ENCODE assay signal across 8 cellular contexts in the genomic region with DNA sequence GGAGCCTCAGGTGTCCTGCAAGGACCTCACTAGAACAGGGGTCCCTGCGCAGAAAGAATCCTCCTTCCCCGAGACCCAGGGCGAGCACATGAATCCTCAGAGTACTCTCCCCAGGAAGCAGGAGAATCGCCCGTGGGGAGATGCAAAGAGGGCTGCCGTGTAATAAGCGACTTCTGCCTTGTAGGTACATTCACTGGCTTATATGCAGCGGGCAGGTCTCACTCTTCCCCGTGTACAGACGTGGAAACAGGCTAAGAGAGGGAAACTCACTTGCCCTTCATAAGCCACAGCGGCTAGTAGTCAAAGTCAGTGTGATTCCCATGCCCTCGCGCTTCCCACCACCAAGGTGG. TPM values are rescaled to one million over a fixed set of nuclear protein-coding genes. Genes with fewer than 3 reads are reported as not detected.
A peak's percentile ranks its signal among the peaks of the same experiment; 100 is the strongest.
DNase-seq lines count a peak whose midpoint lies in the region; ATAC-seq, FAIRE-seq and TF ChIP-seq lines count a peak whose summit lies in the region.

No MANE protein-coding gene starts in this region.

- TF ChIP-seq POLR2A in GM12878 (IDR thresholded peaks at IDR 0.05; ENCODE audit: low read depth, low read length): no peak

- TF ChIP-seq EP300 in GM12878 (IDR thresholded peaks at IDR 0.05; ENCODE audit: borderline replicate concordance in 1 of 2, control insufficient read depth in 1 of 2, low read depth in 2 of 2, low read length in 2 of 2): no peak

- FAIRE-seq in GM12878 (lab: Jason Lieb, UNC): no peak

- no peaks in the 10 kb centered on the region for H3K9me3 ChIP-seq in GM12878 (replicated peaks; ENCODE audit: control insufficient read depth, insufficient read depth, low read length)

- H3K4me3 ChIP-seq in GM12864 (ENCODE audit: low read depth, low read length) (peak overlapping the region; percentile 95), GM12878 (peak overlapping the region; percentile 88)

- H3K27ac ChIP-seq in GM12878 (ENCODE audit: control insufficient read depth, insufficient read depth): peak overlapping the region; percentile 85

- H3K36me3 ChIP-seq in GM12878 (ENCODE audit: control insufficient read depth in 2 of 2, insufficient read depth in 2 of 2, low read length in 1 of 2): peaks cover 5 to 12% of the 10 kb centered on the region in 2 experiments; a peak in 3 of 4 replicates

- H2AFZ ChIP-seq in GM12878 (ENCODE audit: control insufficient read depth, low read depth, low read length): peak overlapping the region; percentile 48

- H3K27me3 ChIP-seq in GM12878 (replicated peaks in 1 of 2; ENCODE audit: control insufficient read depth in 2 of 2, insufficient read depth in 2 of 2, low read length in 1 of 2): no peaks in the 10 kb centered on the region

- TF ChIP-seq CTCF in GM12864 (IDR thresholded peaks at IDR 0.05; ENCODE audit: low read depth, low read length, missing control alignments): no peak
- no peak for TF ChIP-seq CTCF in GM12878 (IDR thresholded peaks at IDR 0.05 in 2 of 3, conservative IDR thresholded peaks at IDR 0.05 in 1 of 3; ENCODE audit: control insufficient read depth in 2 of 3, extremely low read depth in 1 of 3, insufficient read depth in 1 of 3, low read depth in 3 of 3, low read length in 3 of 3)

- H3K9ac ChIP-seq in GM12878 (ENCODE audit: control insufficient read depth, insufficient read depth, low read length): peak overlapping the region; percentile 89

- no peak for DNase-seq in GM12864 (ENCODE audit: low read depth)
- no peak for DNase-seq in GM12878 (ENCODE audit: low read depth, low spot score)
- DNase-seq in lung microvascular endothelial cell (ENCODE audit: low read depth in 2 of 2): peak; percentile 12 to 31
- DNase-seq in iPS-NIHi11 (ENCODE audit: low spot score): no peak
- no peak for DNase-seq in middle frontal gyrus (ENCODE audit: extremely low spot score, low spot score)
- no peak for DNase-seq in DMS79 (lab: John Stamatoyannopoulos, UW)

- peak overlapping the region; percentile 97 for H3K4me2 ChIP-seq in GM12878 (ENCODE audit: control insufficient read depth, insufficient read depth)

- no peaks in the 10 kb centered on the region for H4K20me1 ChIP-seq in GM12878 (ENCODE audit: control insufficient read depth, insufficient read depth)

- under 1% methylated on average over 13 of the region's 13 CpGs for WGBS in GM12878 (ENCODE audit: insufficient coverage, insufficient replicate concordance, low lambda C conversion rate, missing lambda C conversion rate)

- RAD21 ChIA-PET in GM12878 (lab: Charles Lee; ENCODE audit: unreplicated experiment): interaction anchor here (0.6 to 2.7 kb wide), 11 partner anchors 10 to 195 kb away, joined by 3 to 41 read pairs (median 6); no protein-coding TSS in a partner anchor

- H3K4me1 ChIP-seq in GM12878 (ENCODE audit: control insufficient read depth, insufficient read depth, low read length): peaks cover 14% of the 10 kb centered on the region

- ATAC-seq in HG03520 (IDR thresholded peaks at IDR 0.05; ENCODE audit: unreplicated experiment) (peak; percentile 10), GM12878 (peak; percentile 1), GM21619 (IDR thresholded peaks at IDR 0.05; ENCODE audit: unreplicated experiment) (no peak)

- BruUV-seq in GM12878 (replicated peaks; lab: Mats Ljungman, UMichigan): no TSS peak

- H3K79me2 ChIP-seq in GM12878 (ENCODE audit: control insufficient read depth, insufficient read depth, low read length): peaks cover 31% of the 10 kb centered on the region

- intact Hi-C loops in GM12878 (cut with micrococcal nuclease; ENCODE audit: unreplicated experiment): loop anchor here (2.0 to 10.0 kb wide), 3 partner anchors 70 to 470 kb away; a partner anchor contains a TSS

- CTCF ChIA-PET in GM12878 (lab: Yijun Ruan, JAX): interaction anchor here (0.6 to 2.3 kb wide), 9 partner anchors 11 to 85 kb away, joined by 3 to 32 read pairs (median 4); no protein-coding TSS in a partner anchor

- POLR2A ChIA-PET in GM12878 (lab: Charles Lee): interaction anchor here (0.5 to 2.7 kb wide), 8 partner anchors 10 to 157 kb away, joined by 3 to 34 read pairs (median 14); no protein-coding TSS in a partner anchor

- in situ Hi-C loops in GM12878 (cut with MboI): no loop called here

- SMC1A ChIA-PET in GM12878 (lab: Charles Lee; ENCODE audit: uncharacterized antibody, unreplicated experiment): interaction anchor here (1.0 to 2.9 kb wide), 8 partner anchors 10 to 69 kb away, joined by 3 to 29 read pairs (median 9); a partner anchor contains a TSS

- no peak for TF ChIP-seq RAD21 in GM12878 (IDR thresholded peaks at IDR 0.05; ENCODE audit: insufficient read depth, low read depth, low read length)

TF ChIP-seq in GM12878, 131 proteins besides CTCF, POLR2A, EP300 and RAD21:
- peak; percentile 46; the same call in 1 of the 2 replicates for TF ChIP-seq LARP7 (IDR thresholded peaks at IDR 0.05)
- no peak for TF ChIP-seq TCF3 (IDR thresholded peaks at IDR 0.05; ENCODE audit: borderline replicate concordance, insufficient read depth, low read depth, low read length)

RNA-seq across cellular contexts. Expression of a gene that starts 0.4 kb away (rescaled TPM):
- total RNA-seq in GM12878 (2013; cell fraction: nucleolus; rRNA removed): 90.7 and 116 TPM in 2 replicates
- total RNA-seq in GM12878 (2014; rRNA removed): 42.8 and 43.9 TPM in 2 replicates
- total RNA-seq in GM12878 (2014; rRNA removed; fragmentation: Illumina TruSeq; extraction: Trizol): 21.0 and 22.6 TPM in 2 replicates
- total RNA-seq in GM12878 (2021): 36.9 and 39.5 TPM in 2 replicates
- 7.2 TPM for polyA plus RNA-seq in GM12878 (2011; ENCODE audit: low read depth)
- polyA plus RNA-seq in GM12878 (2011; rRNA removed): 52.9 and 68.9 TPM in 2 replicates
- polyA plus RNA-seq in GM12878 (2011; cell fraction: cytosol; rRNA removed): 71.9 and 108 TPM in 2 replicates
- 271 and 281 TPM in 2 replicates for polyA plus RNA-seq in GM12878 (2011; cell fraction: nucleus; rRNA removed)
- polyA plus RNA-seq in GM12878 (2012): 27.1 and 32.1 TPM in 2 replicates
- 18.3 and 36.5 TPM in 2 replicates for polyA plus RNA-seq in GM12878 (2014; fragmentation: Illumina TruSeq; extraction: Trizol)
- polyA plus RNA-seq in GM12878 (2014; fragmentation: Nextera tagmentation; extraction: Ambion mirVana): 1 to 10 TPM; 3.7 to 7.2 TPM
- polyA plus RNA-seq in GM12878 (2014; rRNA removed): 64.0 and 69.2 TPM in 2 replicates
- polyA plus RNA-seq in GM12878 (2016; fragmentation: Nextera tagmentation; extraction: Ambion mirVana): 10 to 100 TPM; 28.7 to 33.4 TPM
- 21.3 and 51.3 TPM in 2 replicates for polyA minus RNA-seq in GM12878 (2011; rRNA and poly(A)+ RNA removed)
- 23.0 and 29.8 TPM in 2 replicates for polyA minus RNA-seq in GM12878 (2011; cell fraction: cytosol; rRNA and poly(A)+ RNA removed)
- 41.1 and 67.6 TPM in 2 replicates for polyA minus RNA-seq in GM12878 (2011; cell fraction: nucleus; rRNA and poly(A)+ RNA removed)
- 1.8 and 5.4 TPM in 2 replicates for total RNA-seq in lung microvascular endothelial cell

RNA-seq across cellular contexts. Expression of a gene that starts 16.7 kb away (rescaled TPM):
- total RNA-seq in GM12878 (2013; cell fraction: nucleolus; rRNA removed): 20.0 and 20.1 TPM in 2 replicates
- 21.5 and 21.6 TPM in 2 replicates for total RNA-seq in GM12878 (2014; rRNA removed)
- total RNA-seq in GM12878 (2014; rRNA removed; fragmentation: Illumina TruSeq; extraction: Trizol): 14.6 and 15.5 TPM in 2 replicates
- total RNA-seq in GM12878 (2021): 25.4 and 25.6 TPM in 2 replicates
- polyA plus RNA-seq in GM12878 (2011; ENCODE audit: low read depth): 10.2 TPM
- 11.2 and 19.4 TPM in 2 replicates for polyA plus RNA-seq in GM12878 (2011; rRNA removed)
- polyA plus RNA-seq in GM12878 (2011; cell fraction: cytosol; rRNA removed): 24.1 and 29.2 TPM in 2 replicates
- polyA plus RNA-seq in GM12878 (2011; cell fraction: nucleus; rRNA removed): 23.2 and 25.9 TPM in 2 replicates
- 19.2 and 20.3 TPM in 2 replicates for polyA plus RNA-seq in GM12878 (2012)
- polyA plus RNA-seq in GM12878 (2014; fragmentation: Illumina TruSeq; extraction: Trizol): 12.1 and 19.5 TPM in 2 replicates
- 1 to 10 TPM; 1.4 to 3.1 TPM for polyA plus RNA-seq in GM12878 (2014; fragmentation: Nextera tagmentation; extraction: Ambion mirVana)
- polyA plus RNA-seq in GM12878 (2014; rRNA removed): 19.8 and 22.9 TPM in 2 replicates
- polyA plus RNA-seq in GM12878 (2016; fragmentation: Nextera tagmentation; extraction: Ambion mirVana): 10 to 100 TPM; 22.3 to 22.4 TPM
- polyA minus RNA-seq in GM12878 (2011; rRNA and poly(A)+ RNA removed): 15.3 and 28.9 TPM in 2 replicates
- polyA minus RNA-seq in GM12878 (2011; cell fraction: cytosol; rRNA and poly(A)+ RNA removed): 8.3 and 9.5 TPM in 2 replicates
- polyA minus RNA-seq in GM12878 (2011; cell fraction: nucleus; rRNA and poly(A)+ RNA removed): 5.9 and 10.8 TPM in 2 replicates
- total RNA-seq in lung microvascular endothelial cell: 47.1 and 62.7 TPM in 2 replicates

RNA-seq across cellular contexts. Expression of a gene that starts 49.7 kb away (rescaled TPM):
- not detected in 2 replicates for total RNA-seq in GM12878 (2013; cell fraction: nucleolus; rRNA removed)
- total RNA-seq in GM12878 (2014; rRNA removed): not detected in 2 replicates
- not detected in 2 replicates for total RNA-seq in GM12878 (2014; rRNA removed; fragmentation: Illumina TruSeq; extraction: Trizol)
- 0.31 and 0.66 TPM in 2 replicates for total RNA-seq in GM12878 (2021)
- 0.34 TPM for polyA plus RNA-seq in GM12878 (2011; ENCODE audit: low read depth)
- polyA plus RNA-seq in GM12878 (2011; rRNA removed): 0.08 TPM in 1 of 2 replicates, not detected in the other
- polyA plus RNA-seq in GM12878 (2011; cell fraction: cytosol; rRNA removed): 0.07 and 0.12 TPM in 2 replicates
- 0.09 and 0.10 TPM in 2 replicates for polyA plus RNA-seq in GM12878 (2011; cell fraction: nucleus; rRNA removed)
- polyA plus RNA-seq in GM12878 (2012): 0.66 and 0.90 TPM in 2 replicates
- 0.25 and 0.43 TPM in 2 replicates for polyA plus RNA-seq in GM12878 (2014; fragmentation: Illumina TruSeq; extraction: Trizol)
- polyA plus RNA-seq in GM12878 (2014; fragmentation: Nextera tagmentation; extraction: Ambion mirVana): under 1 TPM in 1 of 2 experiments, not detected in 1; 0.09 TPM
- polyA plus RNA-seq in GM12878 (2014; rRNA removed): 0.06 and 0.25 TPM in 2 replicates
- polyA plus RNA-seq in GM12878 (2016; fragmentation: Nextera tagmentation; extraction: Ambion mirVana): under 1 TPM; 0.19 to 0.20 TPM
- not detected in 2 replicates for polyA minus RNA-seq in GM12878 (2011; rRNA and poly(A)+ RNA removed)
- not detected in 2 replicates for polyA minus RNA-seq in GM12878 (2011; cell fraction: cytosol; rRNA and poly(A)+ RNA removed)
- not detected in 2 replicates for polyA minus RNA-seq in GM12878 (2011; cell fraction: nucleus; rRNA and poly(A)+ RNA removed)
- total RNA-seq in lung microvascular endothelial cell: under 0.01 TPM in 2 replicates

Comparison
In these comparisons a context has a peak if more than half of its experiments do, and no peak if none do; other contexts are left out.
1. DNase-seq: peak in lung microvascular endothelial cell (2 of 2); none in GM12864 (single experiment), GM12878 (single experiment), iPS-NIHi11 (single experiment), middle frontal gyrus (single experiment) and DMS79 (single experiment).